ENCODE assay signal across 9 cellular contexts in genomic region chr17:10156579-10157488, GRCh38. TPM values are rescaled to one million over a fixed set of nuclear protein-coding genes. Genes with fewer than 3 reads are reported as not detected.
DNase-seq lines count a peak whose midpoint lies in the region; ATAC-seq and TF ChIP-seq lines count a peak whose summit lies in the region.
"Had no signal": no experiment of that assay in that cellular context is flagged by ENCODE, and none has a peak within 500 bp of the region (broad histone marks: within the 10 kb centered on the region; RNA-seq: fewer than 3 reads in every experiment).

No MANE protein-coding gene starts in this region.

- H3K9ac ChIP-seq in skeletal muscle tissue (ENCODE audit: low read depth in 1 of 3, low read length in 3 of 3) = no peak overlapping the region

- no peaks in the 10 kb centered on the region for H3K27me3 Mint-ChIP-seq in effector memory CD8-positive, alpha-beta T cell
- H3K27me3 Mint-ChIP-seq in endothelial cell (ENCODE audit: unreplicated experiment) = no peaks in the 10 kb centered on the region

- TF ChIP-seq CTCF in endothelial cell (IDR thresholded peaks at IDR 0.05; ENCODE audit: unreplicated experiment) = no peak

- H3K36me3 Mint-ChIP-seq in effector memory CD8-positive, alpha-beta T cell (ENCODE audit: insufficient read depth) = no peaks in the 10 kb centered on the region
- no peaks in the 10 kb centered on the region for H3K36me3 Mint-ChIP-seq in endothelial cell (ENCODE audit: low read depth, unreplicated experiment)

- H3K4me1 ChIP-seq in skeletal muscle tissue (ENCODE audit: control insufficient read depth in 3 of 3, insufficient read depth in 3 of 3, low read length in 3 of 3) = peaks cover 0 to 17% (median 0%) of the 10 kb centered on the region in 3 donors

- H3K4me3 Mint-ChIP-seq in effector memory CD8-positive, alpha-beta T cell = peak overlapping the region; percentile 45 to 60
- H3K4me3 Mint-ChIP-seq in endothelial cell (ENCODE audit: unreplicated experiment) = no peak overlapping the region

- no peak overlapping the region for H3K4me3 ChIP-seq in skeletal muscle tissue (ENCODE audit: low read length in 3 of 3)

- no peaks in the 10 kb centered on the region for H3K27me3 ChIP-seq in skeletal muscle tissue (ENCODE audit: control insufficient read depth in 3 of 3, insufficient read depth in 3 of 3, low read length in 3 of 3)

- peak overlapping the region; percentile 63 for H3K27ac ChIP-seq in skeletal muscle tissue (ENCODE audit: low read depth, low read length)
- H3K27ac ChIP-seq: C4-2B had no signal

- no peaks in the 10 kb centered on the region for H3K36me3 ChIP-seq in skeletal muscle tissue (ENCODE audit: control insufficient read depth in 3 of 3, insufficient read depth in 3 of 3, low read length in 3 of 3)

- peak; percentile 32 for DNase-seq in AG08395 (ENCODE audit: low spot score)
- DNase-seq in effector memory CD8-positive, alpha-beta T cell = peak; percentile 18 to 38 (median 21)
- no peak for DNase-seq in NCI-H510A (lab: John Stamatoyannopoulos, UW)
- DNase-seq in activated CD4-positive, alpha-beta T cell treated with anti-CD3 and anti-CD28 coated beads, Interleukin-2, amount 50 U/mL, for 4 hours = no peak
- DNase-seq in endothelial cell (ENCODE audit: low spot score) = no peak

- ATAC-seq in GM19395 (IDR thresholded peaks at IDR 0.05; ENCODE audit: unreplicated experiment) (peak; percentile 78), HG03439 (IDR thresholded peaks at IDR 0.05; ENCODE audit: unreplicated experiment) (peak; percentile 70)
- ATAC-seq in effector memory CD8-positive, alpha-beta T cell (replicated peaks) = peak; percentile 82

- H3K9me3 Mint-ChIP-seq in effector memory CD8-positive, alpha-beta T cell = no peaks in the 10 kb centered on the region
- H3K9me3 Mint-ChIP-seq in endothelial cell (ENCODE audit: unreplicated experiment) = no peaks in the 10 kb centered on the region

- peaks cover 23 to 26% of the 10 kb centered on the region in 2 donors for H3K4me1 Mint-ChIP-seq in effector memory CD8-positive, alpha-beta T cell (ENCODE audit: low read depth in 2 of 2)
- H3K4me1 Mint-ChIP-seq in endothelial cell (ENCODE audit: unreplicated experiment) = peaks cover 3% of the 10 kb centered on the region

- H3K27ac Mint-ChIP-seq in effector memory CD8-positive, alpha-beta T cell = peak overlapping the region; percentile 92
- no peak overlapping the region for H3K27ac Mint-ChIP-seq in endothelial cell (ENCODE audit: unreplicated experiment)

- H3K9me3 ChIP-seq in skeletal muscle tissue (ENCODE audit: control insufficient read depth in 3 of 3, low read length in 3 of 3) = no peaks in the 10 kb centered on the region

RNA-seq across cellular contexts. Expression of gene GAS7, which starts 41.6 kb away (rescaled TPM):
- total RNA-seq in skeletal muscle tissue (58.5 TPM), endothelial cell (ENCODE audit: unreplicated experiment) (7.0 TPM)

Comparison
In these comparisons a context has a peak if more than half of its experiments do, and no peak if none do; other contexts are left out.
1. DNase-seq: peak in AG08395 (single experiment) and effector memory CD8-positive, alpha-beta T cell (3 of 3); none in NCI-H510A (single experiment), activated CD4-positive, alpha-beta T cell treated with anti-CD3 and anti-CD28 coated beads, Interleukin-2, amount 50 U/mL, for 4 hours (0 of 2) and endothelial cell (single experiment).
2. Peak in every context shown above with its lines, with median percentiles within 50 percentile points of each other: ATAC-seq.